26 cellular contexts compared by ENCODE assay signal in the genomic region with DNA sequence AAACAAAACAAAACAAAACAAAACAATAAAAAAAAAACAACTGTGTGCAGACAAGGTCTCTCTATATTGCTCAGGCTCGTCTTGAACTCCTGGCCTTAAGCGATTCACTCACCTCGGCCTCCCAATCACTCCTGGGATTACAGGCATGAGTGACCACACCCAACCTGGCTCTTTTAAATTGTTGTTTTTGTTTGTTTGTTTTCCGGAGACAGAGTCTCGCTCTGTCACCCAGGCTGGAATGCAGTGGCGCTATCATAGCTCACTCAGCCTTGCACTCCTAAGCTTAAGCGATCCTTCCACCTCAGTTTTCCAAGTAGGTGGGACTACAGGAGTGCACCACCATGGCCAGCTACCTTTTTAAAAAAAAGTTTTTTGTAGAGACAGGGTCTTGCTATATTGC.
"Had no signal": no experiment of that assay in that cellular context is flagged by ENCODE, and none has a peak within 500 bp of the region (broad histone marks: within the 10 kb centered on the region; RNA-seq: fewer than 3 reads in every experiment).

No MANE protein-coding gene starts in this region.

- H3K4me1 ChIP-seq: lower lobe of right lung, right atrium auricular region, right lobe of liver, transverse colon, upper lobe of left lung, vagina had no signal

- H3K4me3 ChIP-seq: lower lobe of right lung, mucosa of descending colon, ovary, right atrium auricular region, right lobe of liver, smooth muscle cell, transverse colon, upper lobe of left lung, vagina had no signal

- H3K4me2 ChIP-seq: smooth muscle cell had no signal

- H3K36me3 Mint-ChIP-seq: stimulated activated memory B cell treated with anti-CD40 and anti-IgM and Interleukin-4, amounts not matched to agents 10 μg/mL and 1 μg/mL and 100 μg/mL, for 72 hours had no signal

- H3K4me1 Mint-ChIP-seq: immature natural killer cell; naive thymus-derived CD4-positive, alpha-beta T cell; stimulated activated memory B cell treated with anti-CD40 and anti-IgM and Interleukin-4, amounts not matched to agents 10 μg/mL and 1 μg/mL and 100 μg/mL, for 72 hours; stimulated activated naive CD8-positive, alpha-beta T cell treated with anti-CD3 and anti-CD28 coated beads, Interleukin-15, amount 100 ng/mL, for 72 hours had no signal

- ATAC-seq: left lobe of liver; lower lobe of right lung; mucosa of descending colon; naive thymus-derived CD4-positive, alpha-beta T cell; natural killer cell treated with Interleukin-12 subunit alpha and Interleukin-12 subunit beta and Interleukin-15 and Interleukin-18, amount 100 ng/mL, for 72 hours; right lobe of liver; stimulated activated memory B cell treated with anti-CD40 and anti-IgM and Interleukin-4, amounts not matched to agents 10 μg/mL and 1 μg/mL and 100 μg/mL, for 72 hours; stimulated activated naive CD8-positive, alpha-beta T cell treated with anti-CD3 and anti-CD28 coated beads, Interleukin-15, amount 100 ng/mL, for 72 hours had no signal

- H3K36me3 ChIP-seq: lower lobe of right lung, ovary, right atrium auricular region, right lobe of liver, transverse colon, upper lobe of left lung, vagina had no signal

- H3K27ac Mint-ChIP-seq: immature natural killer cell; natural killer cell treated with Interleukin-12 subunit alpha and Interleukin-12 subunit beta and Interleukin-15 and Interleukin-18, amount 100 ng/mL, for 72 hours; progenitor cell of endocrine pancreas; stimulated activated memory B cell treated with anti-CD40 and anti-IgM and Interleukin-4, amounts not matched to agents 10 μg/mL and 1 μg/mL and 100 μg/mL, for 72 hours; stimulated activated naive CD8-positive, alpha-beta T cell treated with anti-CD3 and anti-CD28 coated beads, Interleukin-15, amount 100 ng/mL, for 72 hours had no signal

- H3K27ac ChIP-seq: lower lobe of right lung, ovary, right atrium auricular region, right lobe of liver, transverse colon, upper lobe of left lung, vagina had no signal

- DNase-seq: hypothalamus; immature natural killer cell; kidney; lower lobe of right lung; mammary epithelial cell; midbrain; mucosa of descending colon; naive thymus-derived CD4-positive, alpha-beta T cell; ovary; right lobe of liver; stimulated activated CD4-positive, alpha-beta T cell treated with anti-CD3 and anti-CD28 coated beads, Interleukin-1b, Interleukin-23, amount 100 ng/mL, for 48 hours; stimulated activated CD4-positive, alpha-beta T cell treated with anti-CD3 and anti-CD28 coated beads, Interleukin-2, amount 100 ng/mL, for 48 hours; stimulated activated CD4-positive, alpha-beta T cell treated with anti-CD3 and anti-CD28 coated beads, Interleukin-4, amount 100 ng/mL, for 4 hours; stimulated activated CD8-positive, alpha-beta memory T cell treated with anti-CD3 and anti-CD28 coated beads, Interleukin-4, amount 100 ng/mL, for 48 hours; stimulated activated naive CD4-positive, alpha-beta T cell treated with Interleukin-2 at 50 U/mL for 16 hours; stimulated activated naive CD8-positive, alpha-beta T cell treated with anti-CD3 and anti-CD28 coated beads, Interleukin-15, amount 100 ng/mL, for 72 hours; substantia nigra; transverse colon; upper lobe of left lung had no signal

- H3K27me3 ChIP-seq: ovary, right atrium auricular region, right lobe of liver, transverse colon, upper lobe of left lung, vagina had no signal

- H3K4me3 Mint-ChIP-seq: immature natural killer cell; naive thymus-derived CD4-positive, alpha-beta T cell; natural killer cell treated with Interleukin-12 subunit alpha and Interleukin-12 subunit beta and Interleukin-15 and Interleukin-18, amount 100 ng/mL, for 72 hours; stimulated activated memory B cell treated with anti-CD40 and anti-IgM and Interleukin-4, amounts not matched to agents 10 μg/mL and 1 μg/mL and 100 μg/mL, for 72 hours; stimulated activated naive CD8-positive, alpha-beta T cell treated with anti-CD3 and anti-CD28 coated beads, Interleukin-15, amount 100 ng/mL, for 72 hours had no signal
